In the genomic region with DNA sequence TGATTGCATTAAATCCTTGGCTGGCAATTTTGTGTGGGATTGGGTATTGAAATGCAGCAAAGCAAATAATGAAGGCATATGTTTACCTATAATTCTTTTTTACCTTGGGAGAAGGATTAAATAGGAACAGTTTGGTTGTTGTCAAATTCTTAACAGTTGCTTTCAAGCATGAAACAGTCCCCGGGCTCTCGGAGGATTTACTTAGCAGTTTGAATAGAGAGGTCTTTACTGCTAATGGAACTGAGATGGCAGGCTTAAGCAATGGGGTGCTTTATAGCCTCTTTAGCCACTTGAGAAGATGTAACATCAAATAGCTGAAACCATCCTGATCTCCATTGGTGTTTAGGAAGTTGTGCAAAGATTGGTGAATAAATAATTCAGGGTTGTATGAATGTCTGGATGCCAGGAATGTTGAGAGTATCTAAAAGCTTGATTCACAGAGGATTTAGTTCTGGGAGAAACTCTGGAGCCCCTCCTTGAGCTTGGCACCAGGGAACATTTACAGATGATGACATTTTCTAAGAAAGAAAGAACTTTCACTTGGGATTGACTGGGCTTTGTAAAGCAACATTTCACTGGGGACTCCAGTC, we compare ENCODE assay signal across 1 cellular context.
TF ChIP-seq lines count a peak whose summit lies in the region.

No MANE protein-coding gene starts in this region.

TF ChIP-seq in GM23338, 12 proteins besides CTCF, POLR2A, EP300 and RAD21 (continued from another document):
- TF ChIP-seq ZNF462 (CRISPR knock-in tag; IDR thresholded peaks at IDR 0.05), result no peak
- TF ChIP-seq EZH2phosphoT487 (IDR thresholded peaks at IDR 0.05; ENCODE audit: unreplicated experiment), result no peak
- TF ChIP-seq ETS1 (IDR thresholded peaks at IDR 0.05), result no peak
- TF ChIP-seq NANOG (IDR thresholded peaks at IDR 0.05; ENCODE audit: borderline replicate concordance), result no peak
